Comparison of ENCODE assay signal across 28 cellular contexts in genomic region chr1:29830916-29831315, GRCh38.
"Had no signal": no experiment of that assay in that cellular context is flagged by ENCODE, and none has a peak within 500 bp of the region (broad histone marks: within the 10 kb centered on the region; RNA-seq: fewer than 3 reads in every experiment).

No MANE protein-coding gene starts in this region.

- H3K27ac Mint-ChIP-seq: activated CD8-positive, alpha-beta T cell treated with anti-CD3 and anti-CD28 coated beads, Interleukin-2, amount 10 ng/mL, durations not matched to agents 7 days and 5 days; activated naive CD8-positive, alpha-beta T cell treated with anti-CD3 and anti-CD28 coated beads, Interleukin-2, amount 10 ng/mL, durations not matched to agents 7 days and 5 days; T-helper 1 cell treated with Interleukin-12 subunit alpha and Interleukin-12 subunit beta and Interleukin-4 antibody, amounts not matched to agents 30 μg/mL and 1 μg/mL, for 36 hours had no signal

- H3K9me3 ChIP-seq: adrenal gland, breast epithelium, Peyer's patch, SJCRH30, SK-N-SH had no signal

- H3K36me3 ChIP-seq: adrenal gland, breast epithelium, Peyer's patch, SJCRH30 had no signal

- H3K9me3 Mint-ChIP-seq: activated naive CD8-positive, alpha-beta T cell treated with anti-CD3 and anti-CD28 coated beads, Interleukin-2, amount 10 ng/mL, durations not matched to agents 7 days and 5 days; central memory CD8-positive, alpha-beta T cell; T-helper 1 cell treated with Interleukin-12 subunit alpha and Interleukin-12 subunit beta and Interleukin-4 antibody, amounts not matched to agents 30 μg/mL and 1 μg/mL, for 36 hours had no signal

- H3K27me3 ChIP-seq: Peyer's patch had no signal

- H3K4me1 Mint-ChIP-seq: activated naive CD8-positive, alpha-beta T cell treated with anti-CD3 and anti-CD28 coated beads, Interleukin-2, amount 10 ng/mL, durations not matched to agents 7 days and 5 days; central memory CD8-positive, alpha-beta T cell had no signal

- H3K4me1 ChIP-seq: adrenal gland, breast epithelium, Peyer's patch, SJCRH30 had no signal

- ATAC-seq: activated CD8-positive, alpha-beta T cell treated with anti-CD3 and anti-CD28 coated beads, Interleukin-2, amount 10 ng/mL, durations not matched to agents 7 days and 5 days had no signal

- H3K4me3 ChIP-seq: adrenal gland, breast epithelium, Peyer's patch, SJCRH30 had no signal

- DNase-seq: activated CD4-positive, alpha-beta T cell treated with anti-CD3 and anti-CD28 coated beads for 48 hours; activated CD4-positive, alpha-beta T cell treated with anti-CD3 and anti-CD28 coated beads, Interleukin-2, amount 50 U/mL, for 4 hours; activated CD4-positive, CD25-positive, alpha-beta regulatory T cell treated with anti-CD3 and anti-CD28 coated beads, Interleukin-2, amount 50 U/mL, for 72 hours; activated CD8-positive, alpha-beta T cell treated with anti-CD3 and anti-CD28 coated beads, Interleukin-2, amount 10 ng/mL, durations not matched to agents 7 days and 5 days; activated naive CD4-positive, alpha-beta T cell treated with anti-CD3 and anti-CD28 coated beads, Interleukin-2, amount 50 U/mL, for 16 hours; activated naive CD8-positive, alpha-beta T cell treated with anti-CD3 and anti-CD28 coated beads, Interleukin-2, amount 10 ng/mL, durations not matched to agents 7 days and 5 days; activated T-cell treated with anti-CD3 and anti-CD28 coated beads, Interleukin-2, amount 50 U/mL, for 1 hour; adrenal gland; anterior cingulate cortex; MV-4-11; NCI-H1092 treated with DMSO at 0.1 percent for 48 hours; NCI-H146; NCI-H1930; NCI-H2107; NCI-H2171 treated with DMSO at 0.1 percent for 48 hours; NCI-H226; NCI-H526; NCI-H774; NK-92 treated with Interleukin-12 subunit alpha and Interleukin-12 subunit beta, amount 100 ng/mL, for 24 hours; Peyer's patch; Right ventricle myocardium superior; SJCRH30 had no signal

- H3K27ac ChIP-seq: adrenal gland, breast epithelium, KMS-11, Peyer's patch, RWPE1, SJCRH30 had no signal

- H3K4me3 Mint-ChIP-seq: activated CD8-positive, alpha-beta T cell treated with anti-CD3 and anti-CD28 coated beads, Interleukin-2, amount 10 ng/mL, durations not matched to agents 7 days and 5 days; activated naive CD8-positive, alpha-beta T cell treated with anti-CD3 and anti-CD28 coated beads, Interleukin-2, amount 10 ng/mL, durations not matched to agents 7 days and 5 days; central memory CD8-positive, alpha-beta T cell; T-helper 1 cell treated with Interleukin-12 subunit alpha and Interleukin-12 subunit beta and Interleukin-4 antibody, amounts not matched to agents 30 μg/mL and 1 μg/mL, for 36 hours had no signal

- H3K36me3 Mint-ChIP-seq: activated naive CD8-positive, alpha-beta T cell treated with anti-CD3 and anti-CD28 coated beads, Interleukin-2, amount 10 ng/mL, durations not matched to agents 7 days and 5 days had no signal
